ENCODE assay signal across 10 cellular contexts in genomic region chr11:112613051-112613972, GRCh38.
A peak's percentile ranks its signal among the peaks of the same experiment; 100 is the strongest.
DNase-seq lines count a peak whose midpoint lies in the region; ATAC-seq, FAIRE-seq and TF ChIP-seq lines count a peak whose summit lies in the region.
"Had no signal": no experiment of that assay in that cellular context is flagged by ENCODE, and none has a peak within 500 bp of the region (broad histone marks: within the 10 kb centered on the region; RNA-seq: fewer than 3 reads in every experiment).

No MANE protein-coding gene starts in this region.

- no peaks in the 10 kb centered on the region for H3K9me3 ChIP-seq in GM23248 (ENCODE audit: low read depth)
- no peaks in the 10 kb centered on the region for H3K9me3 ChIP-seq in pancreas

- no peak overlapping the region for H3K4me2 ChIP-seq in GM23248 (ENCODE audit: unreplicated experiment)

- peak; percentile 81 to 95 (median 92) for ATAC-seq in pancreas
- no peak for ATAC-seq in GM19463 (IDR thresholded peaks at IDR 0.05; ENCODE audit: unreplicated experiment)
- ATAC-seq in GM19467 (IDR thresholded peaks at IDR 0.05; ENCODE audit: unreplicated experiment): no peak
- ATAC-seq in HG02938 (IDR thresholded peaks at IDR 0.05; ENCODE audit: unreplicated experiment): no peak
- ATAC-seq: natural killer cell had no signal

- 0 out of 2 replicates have a peak overlapping the region, but pooled peaks have one; percentile 4 for H3K27ac ChIP-seq in GM23248
- peak overlapping the region; percentile 31 to 86 (median 62) for H3K27ac ChIP-seq in pancreas

- no peaks in the 10 kb centered on the region for H3K79me2 ChIP-seq in GM23248 (ENCODE audit: insufficient read depth)

- H3K9ac ChIP-seq in GM23248: no peak overlapping the region

- DNase-seq in GM23248 (peak; percentile 77), NCI-H2227 (lab: John Stamatoyannopoulos, UW; ENCODE audit: unreplicated experiment) (peak; percentile 62), dermis microvascular lymphatic vessel endothelial cell (ENCODE audit: low read depth in 2 of 2) (peak; percentile 75 to 82), pancreas (peak; percentile 51 to 79 (median 63)), NK-92 (lab: John Stamatoyannopoulos, UW; ENCODE audit: unreplicated experiment) (no peak)
- DNase-seq: activated T-cell treated with anti-CD3 and anti-CD28 coated beads, Interleukin-2, amount 50 U/mL, for 24 hours; natural killer cell had no signal

- H3F3A ChIP-seq in GM23248 (ENCODE audit: insufficient read depth): peaks cover 7% of the 10 kb centered on the region; the same call in 1 of the 2 replicates

- H3K36me3 ChIP-seq in GM23248 (ENCODE audit: low read depth) (no peaks in the 10 kb centered on the region), pancreas (no peaks in the 10 kb centered on the region)

- H2AFZ ChIP-seq in GM23248: no peak overlapping the region

- no peaks in the 10 kb centered on the region for H3K9me2 ChIP-seq in GM23248 (ENCODE audit: insufficient read depth)

- FAIRE-seq in pancreas (lab: Jason Lieb, UNC): no peak

- intact Hi-C loops in pancreas (cut with DNase I): no loop called here

- no peaks in the 10 kb centered on the region for H4K20me1 ChIP-seq in GM23248 (ENCODE audit: insufficient read depth)

- H3K4me3 ChIP-seq in GM23248 (no peak overlapping the region), pancreas (no peak overlapping the region)

- H3K4me1 ChIP-seq in GM23248 (ENCODE audit: insufficient read depth) (peaks cover 27% of the 10 kb centered on the region), pancreas (peaks cover 0 to 5% (median 0%) of the 10 kb centered on the region in 3 donors)

- TF ChIP-seq CTCF in pancreas (IDR thresholded peaks at IDR 0.05): no peak

- in situ Hi-C loops in GM23248 (cut with MboI): no loop called here

- WGBS in GM23248 (ENCODE audit: low coverage in 1 of 2, low lambda C conversion rate in 2 of 2, missing lambda C conversion rate in 2 of 2), 2 experiments: 49 to 55% methylated on average over 8 of the region's 8 CpGs
- WGBS in pancreas, 2 donors: 24 to 43% methylated on average over 8 of the region's 8 CpGs

- H3K27me3 ChIP-seq in GM23248 (replicated peaks; ENCODE audit: insufficient read depth): no peaks in the 10 kb centered on the region
- no peaks in the 10 kb centered on the region for H3K27me3 ChIP-seq in pancreas

Comparison
In these comparisons a context has a peak if more than half of its experiments do, and no peak if none do; other contexts are left out.
1. ATAC-seq: peak in pancreas (4 of 4); none in GM19463 (single experiment), GM19467 (single experiment) and HG02938 (single experiment).